ENCODE assay signal across 1 cellular context in the genomic region with DNA sequence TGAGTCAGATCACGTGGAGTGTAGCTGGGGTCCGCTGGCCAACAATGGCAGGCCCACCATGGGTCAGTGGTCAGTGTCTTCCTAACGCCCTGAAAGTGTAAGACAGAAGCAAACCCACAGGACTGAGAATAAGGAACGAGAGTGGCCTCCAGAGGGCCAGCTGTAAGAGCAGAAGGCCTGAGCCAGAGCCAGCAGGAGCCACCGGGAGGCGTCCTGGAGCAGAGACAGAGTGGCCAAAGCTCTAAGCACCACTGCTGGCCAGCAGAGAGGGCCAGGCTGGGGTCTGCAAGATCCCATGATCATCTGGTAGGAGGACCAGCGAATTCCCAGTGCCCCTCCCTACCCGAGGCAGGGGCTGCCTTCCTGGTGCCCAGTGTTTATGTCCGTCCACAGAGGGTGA.
TF ChIP-seq lines count a peak whose summit lies in the region.

No MANE protein-coding gene starts in this region.

TF ChIP-seq in endothelial cell of umbilical vein, 7 proteins besides CTCF, POLR2A, EP300 and RAD21:
- TF ChIP-seq EZH2 (IDR thresholded peaks at IDR 0.05; ENCODE audit: borderline replicate concordance, low read depth, low read length, severe bottlenecking): no peak
- TF ChIP-seq, protein P1, sequence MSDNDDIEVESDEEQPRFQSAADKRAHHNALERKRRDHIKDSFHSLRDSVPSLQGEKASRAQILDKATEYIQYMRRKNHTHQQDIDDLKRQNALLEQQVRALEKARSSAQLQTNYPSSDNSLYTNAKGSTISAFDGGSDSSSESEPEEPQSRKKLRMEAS (IDR thresholded peaks at IDR 0.05; ENCODE audit: insufficient read depth, insufficient read length): no peak
